9 cellular contexts compared by ENCODE assay signal in the genomic region with DNA sequence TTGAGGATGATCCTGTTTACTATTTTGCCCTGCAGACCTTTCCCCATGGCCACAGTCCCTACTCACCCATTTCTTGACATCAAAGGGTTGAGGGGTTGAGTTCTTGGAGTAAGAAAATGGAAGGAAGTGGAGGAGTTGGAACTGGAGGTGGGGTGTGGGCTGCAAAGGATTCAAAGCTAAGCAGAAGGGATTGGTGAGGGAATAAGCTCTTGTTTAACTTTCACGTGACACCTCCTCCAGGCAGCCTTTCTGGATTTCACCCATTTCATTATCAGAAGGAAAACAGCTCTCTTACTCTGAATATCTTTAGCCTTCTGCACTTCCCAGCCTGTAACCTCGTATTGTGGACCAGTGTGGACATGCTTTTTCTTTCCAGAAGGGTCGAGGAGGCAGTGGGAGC. TPM values are rescaled to one million over a fixed set of nuclear protein-coding genes. Genes with fewer than 3 reads are reported as not detected.
DNase-seq lines count a peak whose midpoint lies in the region; ATAC-seq and TF ChIP-seq lines count a peak whose summit lies in the region.
"Had no signal": no experiment of that assay in that cellular context is flagged by ENCODE, and none has a peak within 500 bp of the region (broad histone marks: within the 10 kb centered on the region; RNA-seq: fewer than 3 reads in every experiment).

No MANE protein-coding gene starts in this region.

- H3K27me3 ChIP-seq in H7 (ENCODE audit: control insufficient read depth, insufficient read depth, low read length) (peaks cover 9% of the 10 kb centered on the region), RWPE2 (ENCODE audit: insufficient read depth, poor library complexity, severe bottlenecking) (no peaks in the 10 kb centered on the region), esophagus squamous epithelium (no peaks in the 10 kb centered on the region)

- H3K4me1 ChIP-seq in RWPE2 (ENCODE audit: insufficient read depth, poor library complexity, severe bottlenecking) (no peaks in the 10 kb centered on the region), esophagus squamous epithelium (peaks cover 4 to 20% (median 4%) of the 10 kb centered on the region in 3 donors), mucosa of descending colon (ENCODE audit: low read depth) (peaks cover 4% of the 10 kb centered on the region)

- DNase-seq in H7 (no peak), RWPE2 (ENCODE audit: low spot score) (no peak), esophagus squamous epithelium (lab: John Stamatoyannopoulos, UW) (no peak), skeletal muscle cell (ENCODE audit: low read depth) (no peak), islet precursor cell (no peak), NCI-H146 (lab: John Stamatoyannopoulos, UW) (no peak), mucosa of descending colon (no peak)
- DNase-seq: NCI-H1930 had no signal

- H3K4me3 ChIP-seq in H7 (ENCODE audit: insufficient read depth, low read depth, low read length) = peak overlapping the region; percentile 35
- H3K4me3 ChIP-seq in RWPE2 (ENCODE audit: severe bottlenecking) = peak overlapping the region; percentile 5
- peak overlapping the region; percentile 12 to 63 (median 34) for H3K4me3 ChIP-seq in esophagus squamous epithelium
- peak overlapping the region; percentile 42 for H3K4me3 ChIP-seq in skeletal muscle cell (ENCODE audit: low read depth, low read length)
- H3K4me3 ChIP-seq in mucosa of descending colon = no peak overlapping the region

- intact Hi-C loops in esophagus squamous epithelium (cut with DNase I) (no loop called here), mucosa of descending colon (cut with DNase I, micrococcal nuclease) (no loop called here)

- ATAC-seq in RWPE2 (ENCODE audit: low read depth) (no peak), mucosa of descending colon (no peak), HG02571 (IDR thresholded peaks at IDR 0.05; ENCODE audit: unreplicated experiment) (no peak)

- WGBS in esophagus squamous epithelium, 2 donors = 10 to 13% methylated on average over 3 of the region's 3 CpGs

- H3K27ac ChIP-seq in RWPE2 (ENCODE audit: poor library complexity, severe bottlenecking) (no peak overlapping the region), esophagus squamous epithelium (peak overlapping the region in 2 of 4 donors; percentile 10 to 65)

- H3K9me3 ChIP-seq in RWPE2 (ENCODE audit: severe bottlenecking) (no peaks in the 10 kb centered on the region), esophagus squamous epithelium (no peaks in the 10 kb centered on the region), mucosa of descending colon (no peaks in the 10 kb centered on the region)

- H3K36me3 ChIP-seq in H7 (replicated peaks; ENCODE audit: control insufficient read depth, insufficient read depth, low read length) (no peaks in the 10 kb centered on the region), RWPE2 (ENCODE audit: low read depth) (no peaks in the 10 kb centered on the region), esophagus squamous epithelium (no peaks in the 10 kb centered on the region), mucosa of descending colon (ENCODE audit: low read depth) (no peaks in the 10 kb centered on the region)

- TF ChIP-seq CTCF in RWPE2 (IDR thresholded peaks at IDR 0.05; ENCODE audit: poor library complexity, severe bottlenecking) (no peak), esophagus squamous epithelium (IDR thresholded peaks at IDR 0.05) (no peak), mucosa of descending colon (IDR thresholded peaks at IDR 0.05) (no peak)

- no peak for TF ChIP-seq POLR2A in esophagus squamous epithelium (IDR thresholded peaks at IDR 0.05)

RNA-seq across cellular contexts. Expression of a gene that starts 13.7 kb away (rescaled TPM):
- 18.6 and 21.8 TPM in 2 replicates for total RNA-seq in H7 (2014; rRNA removed; shearing (Covaris generic))
- 10 to 100 TPM in 3 of 4 donors, 1 to 10 TPM in 1; 7.6 to 22.4 (median 15.5) TPM for total RNA-seq in esophagus squamous epithelium
- total RNA-seq in mucosa of descending colon = 10 to 100 TPM; 11.9 to 17.2 (median 14.4) TPM

RNA-seq across cellular contexts. Expression of a gene that starts 15.3 kb away (rescaled TPM):
- 2.0 and 4.4 TPM in 2 replicates for total RNA-seq in H7 (2014; rRNA removed; shearing (Covaris generic))
- total RNA-seq in esophagus squamous epithelium (1 to 10 TPM in 1 of 4 donors, under 1 TPM in 3; 0.38 to 1.1 (median 0.84) TPM), mucosa of descending colon (1 to 10 TPM in 2 of 3 donors, under 1 TPM in 1; 0.57 to 1.2 (median 1.1) TPM)

RNA-seq across cellular contexts. Expression of a gene that starts 23.9 kb away (rescaled TPM):
- 22.5 and 24.1 TPM in 2 replicates for total RNA-seq in H7 (2014; rRNA removed; shearing (Covaris generic))
- total RNA-seq in esophagus squamous epithelium (10 to 100 TPM in 2 of 4 donors, 1 to 10 TPM in 2; 4.6 to 23.8 (median 9.9) TPM), mucosa of descending colon (10 to 100 TPM in 2 of 3 donors, 1 to 10 TPM in 1; 6.1 to 47.9 (median 18.9) TPM)

RNA-seq across cellular contexts. Expression of a gene that starts 30.2 kb away (rescaled TPM):
- 0.30 and 0.90 TPM in 2 replicates for total RNA-seq in H7 (2014; rRNA removed; shearing (Covaris generic))
- total RNA-seq in esophagus squamous epithelium (not detected), mucosa of descending colon (1 to 10 TPM in 1 of 3 donors, not detected in 2; 1.2 TPM)

RNA-seq across cellular contexts. Expression of a gene that starts 39.9 kb away (rescaled TPM):
- 0.94 and 1.7 TPM in 2 replicates for total RNA-seq in H7 (2014; rRNA removed; shearing (Covaris generic))
- total RNA-seq in esophagus squamous epithelium (1 to 10 TPM in 1 of 4 donors, under 1 TPM in 2, not detected in 1; 0.19 to 1.6 (median 0.29) TPM), mucosa of descending colon (1 to 10 TPM in 1 of 3 donors, under 1 TPM in 2; 0.48 to 1.1 (median 0.66) TPM)
